Comparison of ENCODE assay signal across 27 cellular contexts in genomic region chr19:39190768-39191167, GRCh38. TPM values are rescaled to one million over a fixed set of nuclear protein-coding genes. Genes with fewer than 3 reads are reported as not detected.
"Had no signal": no experiment of that assay in that cellular context is flagged by ENCODE, and none has a peak within 500 bp of the region (broad histone marks: within the 10 kb centered on the region; RNA-seq: fewer than 3 reads in every experiment).

No MANE protein-coding gene starts in this region.

- H3K9ac ChIP-seq: SK-N-SH had no signal

- H3K9me3 Mint-ChIP-seq: activated CD8-positive, alpha-beta T cell treated with anti-CD3 and anti-CD28 coated beads for 36 hours; activated naive CD8-positive, alpha-beta T cell treated with anti-CD3 and anti-CD28 coated beads, Interleukin-2, amount 10 ng/mL, durations not matched to agents 7 days and 5 days had no signal

- H3K4me2 ChIP-seq: SK-N-SH had no signal

- H3K4me1 ChIP-seq: adrenal gland, breast epithelium had no signal

- H3K4me3 Mint-ChIP-seq: activated CD4-positive, alpha-beta T cell treated with anti-CD3 and anti-CD28 coated beads for 36 hours; activated CD8-positive, alpha-beta T cell treated with anti-CD3 and anti-CD28 coated beads for 36 hours; activated naive CD8-positive, alpha-beta T cell treated with anti-CD3 and anti-CD28 coated beads, Interleukin-2, amount 10 ng/mL, durations not matched to agents 7 days and 5 days had no signal

- H3K27ac Mint-ChIP-seq: activated CD4-positive, alpha-beta T cell treated with anti-CD3 and anti-CD28 coated beads for 36 hours; activated CD8-positive, alpha-beta T cell treated with anti-CD3 and anti-CD28 coated beads for 36 hours; activated naive CD8-positive, alpha-beta T cell treated with anti-CD3 and anti-CD28 coated beads, Interleukin-2, amount 10 ng/mL, durations not matched to agents 7 days and 5 days had no signal

- DNase-seq: activated CD4-positive, alpha-beta T cell treated with anti-CD3 and anti-CD28 coated beads for 36 hours; activated CD8-positive, alpha-beta memory T cell treated with anti-CD3 and anti-CD28 coated beads, Interleukin-2, amount 50 U/mL, for 48 hours; activated CD8-positive, alpha-beta T cell treated with anti-CD3 and anti-CD28 coated beads for 36 hours; activated naive CD4-positive, alpha-beta T cell treated with anti-CD3 and anti-CD28 coated beads, Interleukin-2, amount 50 U/mL, for 16 hours; activated naive CD8-positive, alpha-beta T cell treated with anti-CD3 and anti-CD28 coated beads, Interleukin-2, amount 10 ng/mL, durations not matched to agents 7 days and 5 days; activated T-cell treated with anti-CD3 and anti-CD28 coated beads, Interleukin-2, amount 50 U/mL, for 1 hour; adrenal gland; anterior cingulate cortex; caudate nucleus; Kasumi-1; NCI-H1048; NCI-H146; NCI-H187 treated with DMSO at 0.1 percent for 48 hours; NCI-H2081 treated with DMSO at 0.1 percent for 48 hours; NCI-H510A treated with DMSO at 0.1 percent for 48 hours; NCI-H69; NK-92 treated with Interleukin-12 subunit alpha and Interleukin-12 subunit beta, amount 100 ng/mL, for 24 hours; OCI-M1; Peyer's patch; Right ventricle myocardium superior; SJCRH30; SK-N-SH; T-helper 1 cell had no signal

- H3K27ac ChIP-seq: adrenal gland, breast epithelium, Peyer's patch, RWPE1, SJCRH30, VCaP had no signal

- H3K36me3 ChIP-seq: adrenal gland, breast epithelium, Peyer's patch, SJCRH30 had no signal

- H3K27me3 ChIP-seq: breast epithelium, Peyer's patch had no signal

- H3K9me3 ChIP-seq: adrenal gland, breast epithelium, Peyer's patch, SJCRH30, SK-N-SH had no signal

- H3K36me3 Mint-ChIP-seq: activated naive CD8-positive, alpha-beta T cell treated with anti-CD3 and anti-CD28 coated beads, Interleukin-2, amount 10 ng/mL, durations not matched to agents 7 days and 5 days had no signal

- H3K4me3 ChIP-seq: adrenal gland, breast epithelium, Peyer's patch, SJCRH30 had no signal

RNA-seq across cellular contexts. Expression of gene NCCRP1, which starts 6.0 kb away (rescaled TPM):
- total RNA-seq: activated CD4-positive, alpha-beta T cell treated with anti-CD3 and anti-CD28 coated beads for 36 hours; activated CD8-positive, alpha-beta T cell treated with anti-CD3 and anti-CD28 coated beads for 36 hours; activated naive CD8-positive, alpha-beta T cell treated with anti-CD3 and anti-CD28 coated beads, Interleukin-2, amount 10 ng/mL, durations not matched to agents 7 days and 5 days; Right ventricle myocardium superior; T-helper 2 cell treated with Interferon-gamma antibody and Interleukin-4, amounts not matched to agents 100 ng/mL and 5 ng/mL, for 36 hours had no signal
- polyA plus RNA-seq: SK-N-SH had no signal

RNA-seq across cellular contexts. Expression of gene SYCN, which starts 13.3 kb away (rescaled TPM):
- total RNA-seq: activated CD4-positive, alpha-beta T cell treated with anti-CD3 and anti-CD28 coated beads for 36 hours; activated CD8-positive, alpha-beta T cell treated with anti-CD3 and anti-CD28 coated beads for 36 hours; activated naive CD8-positive, alpha-beta T cell treated with anti-CD3 and anti-CD28 coated beads, Interleukin-2, amount 10 ng/mL, durations not matched to agents 7 days and 5 days; breast epithelium; Peyer's patch; Right ventricle myocardium superior; SJCRH30; T-helper 2 cell treated with Interferon-gamma antibody and Interleukin-4, amounts not matched to agents 100 ng/mL and 5 ng/mL, for 36 hours had no signal
- polyA plus RNA-seq: adrenal gland, SK-N-SH had no signal

RNA-seq across cellular contexts. Expression of gene IFNL3, which starts 54.0 kb away (rescaled TPM):
- total RNA-seq: activated CD8-positive, alpha-beta T cell treated with anti-CD3 and anti-CD28 coated beads for 36 hours; activated naive CD8-positive, alpha-beta T cell treated with anti-CD3 and anti-CD28 coated beads, Interleukin-2, amount 10 ng/mL, durations not matched to agents 7 days and 5 days; adrenal gland; breast epithelium; Peyer's patch; Right ventricle myocardium superior; SJCRH30; T-helper 2 cell treated with Interferon-gamma antibody and Interleukin-4, amounts not matched to agents 100 ng/mL and 5 ng/mL, for 36 hours had no signal
- polyA plus RNA-seq: adrenal gland, SK-N-SH had no signal

RNA-seq across cellular contexts. Expression of gene IFNL4, which starts 57.9 kb away (rescaled TPM):
- total RNA-seq: activated CD4-positive, alpha-beta T cell treated with anti-CD3 and anti-CD28 coated beads for 36 hours; activated CD8-positive, alpha-beta T cell treated with anti-CD3 and anti-CD28 coated beads for 36 hours; activated naive CD8-positive, alpha-beta T cell treated with anti-CD3 and anti-CD28 coated beads, Interleukin-2, amount 10 ng/mL, durations not matched to agents 7 days and 5 days; adrenal gland; breast epithelium; Peyer's patch; Right ventricle myocardium superior; SJCRH30; T-helper 2 cell treated with Interferon-gamma antibody and Interleukin-4, amounts not matched to agents 100 ng/mL and 5 ng/mL, for 36 hours had no signal
- polyA plus RNA-seq: adrenal gland, SK-N-SH had no signal
